16 cellular contexts compared by ENCODE assay signal in genomic region chr11:16291729-16292128, GRCh38.
DNase-seq lines count a peak whose midpoint lies in the region; ATAC-seq and TF ChIP-seq lines count a peak whose summit lies in the region.
"Had no signal": no experiment of that assay in that cellular context is flagged by ENCODE, and none has a peak within 500 bp of the region (broad histone marks: within the 10 kb centered on the region; RNA-seq: fewer than 3 reads in every experiment).

No MANE protein-coding gene starts in this region.

- no peak overlapping the region for H3K4me3 Mint-ChIP-seq in nephron
- H3K4me3 Mint-ChIP-seq: CD4-positive, alpha-beta memory T cell; GM23338 had no signal

- H3K27ac Mint-ChIP-seq in nephron = peak overlapping the region; percentile 52 to 79 (median 72)
- H3K27ac Mint-ChIP-seq: CD4-positive, alpha-beta memory T cell; GM23338 had no signal

- TF ChIP-seq CTCF in WERI-Rb-1 (IDR thresholded peaks at IDR 0.05; ENCODE audit: low read depth, low read length) (no peak), nephron (IDR thresholded peaks at IDR 0.05; ENCODE audit: unreplicated experiment in 3 of 3) (no peak)

- peak; percentile 6 for DNase-seq in DMS 273 treated with DMSO at 0.1 percent for 48 hours (lab: John Stamatoyannopoulos, UW)
- peak; percentile 73 for DNase-seq in NCI-H69 (lab: John Stamatoyannopoulos, UW)
- DNase-seq in WERI-Rb-1 = no peak
- no peak for DNase-seq in stimulated activated CD4-positive, alpha-beta T cell treated with anti-CD3 and anti-CD28 coated beads, Interleukin-2, amount 100 ng/mL, for 48 hours
- DNase-seq in NCI-H2196 treated with DMSO at 0.1 percent for 48 hours (lab: John Stamatoyannopoulos, UW; ENCODE audit: unreplicated experiment) = no peak
- DNase-seq: BE2C; CD4-positive, alpha-beta memory T cell; DMS53; GF-D8; H7 had no signal

- no peaks in the 10 kb centered on the region for H3K36me3 Mint-ChIP-seq in nephron (ENCODE audit: low read depth)
- H3K36me3 Mint-ChIP-seq: CD4-positive, alpha-beta memory T cell had no signal

- no peaks in the 10 kb centered on the region for H3K27me3 ChIP-seq in WERI-Rb-1 (ENCODE audit: insufficient read depth, low read depth, severe bottlenecking)
- H3K27me3 ChIP-seq: BE2C had no signal

- peak overlapping the region; percentile 79 for H3K27ac ChIP-seq in WERI-Rb-1
- H3K27ac ChIP-seq: A549, C4-2B had no signal

- H3K4me1 Mint-ChIP-seq in nephron = peaks cover 43% of the 10 kb centered on the region
- H3K4me1 Mint-ChIP-seq: CD4-positive, alpha-beta memory T cell had no signal

- no peaks in the 10 kb centered on the region for H3K36me3 ChIP-seq in WERI-Rb-1
- H3K36me3 ChIP-seq: BE2C had no signal

- H3K9me3 ChIP-seq in WERI-Rb-1 (ENCODE audit: severe bottlenecking) = no peaks in the 10 kb centered on the region
- H3K9me3 ChIP-seq: A549, BE2C had no signal

- H3K27me3 Mint-ChIP-seq in nephron (ENCODE audit: low read depth) = no peaks in the 10 kb centered on the region
- H3K27me3 Mint-ChIP-seq: CD4-positive, alpha-beta memory T cell had no signal

- no peaks in the 10 kb centered on the region for H3K9me3 Mint-ChIP-seq in nephron
- H3K9me3 Mint-ChIP-seq: GM23338 had no signal

- H3K4me3 ChIP-seq in WERI-Rb-1 (ENCODE audit: low read depth, low read length) = no peak overlapping the region
- H3K4me3 ChIP-seq: A549, GM23338 had no signal

- ATAC-seq in HG03521 (IDR thresholded peaks at IDR 0.05; ENCODE audit: unreplicated experiment) = no peak
- ATAC-seq: A549, GM23338, HepG2 had no signal

Comparison
In these comparisons a context has a peak if more than half of its experiments do, and no peak if none do; other contexts are left out.
1. DNase-seq: peak in DMS 273 treated with DMSO at 0.1 percent for 48 hours (single experiment) and NCI-H69 (single experiment); none in WERI-Rb-1 (single experiment), stimulated activated CD4-positive, alpha-beta T cell treated with anti-CD3 and anti-CD28 coated beads, Interleukin-2, amount 100 ng/mL, for 48 hours (0 of 2) and NCI-H2196 treated with DMSO at 0.1 percent for 48 hours (single experiment).